ENCODE assay signal across 19 cellular contexts in genomic region chr1:227773558-227773957, GRCh38. TPM values are rescaled to one million over a fixed set of nuclear protein-coding genes. Genes with fewer than 3 reads are reported as not detected.
"Had no signal": no experiment of that assay in that cellular context is flagged by ENCODE, and none has a peak within 500 bp of the region (broad histone marks: within the 10 kb centered on the region; RNA-seq: fewer than 3 reads in every experiment).

No MANE protein-coding gene starts in this region.

- H3K9me3 ChIP-seq: neutrophil, stomach, thoracic aorta, uterus had no signal

- DNase-seq: activated CD4-positive, CD25-positive, alpha-beta regulatory T cell treated with anti-CD3 and anti-CD28 coated beads, Interleukin-2, amount 50 U/mL, for 72 hours; activated naive CD4-positive, alpha-beta T cell treated with anti-CD3 and anti-CD28 coated beads, Interleukin-2, amount 50 U/mL, for 16 hours; activated T-cell treated with anti-CD3 and anti-CD28 coated beads for 4 hours; amygdala; cerebellar nuclear complex; dermis blood vessel endothelial cell; kidney glomerular epithelial cell; mesendoderm; stimulated activated CD4-positive, alpha-beta T cell treated with anti-CD3 and anti-CD28 coated beads, Interleukin-4, amount 100 ng/mL, for 4 hours; stomach; uterus had no signal

- H3K27me3 ChIP-seq: hepatocyte, neutrophil, stomach, uterus had no signal

- H3K27me3 Mint-ChIP-seq: brain had no signal

- H3K36me3 ChIP-seq: uterus had no signal

- H3K27ac ChIP-seq: hepatocyte, neutrophil, thoracic aorta had no signal

- H3K4me3 Mint-ChIP-seq: brain had no signal

- H3K9me3 Mint-ChIP-seq: activated T-helper 2 cell treated with anti-CD3 and anti-CD28 coated beads, Interferon-gamma antibody, Interleukin-2, Interleukin-4, amounts not matched to agents 10 μg/mL and 5 μg/mL and 100 μg/mL, durations not matched to agents 14 hours and 24 hours and 36 hours; brain had no signal

- H3K4me3 ChIP-seq: hepatocyte, skin epidermis, stomach, thoracic aorta, uterus had no signal

RNA-seq across cellular contexts. Expression of gene PRSS38, which starts 41.9 kb away (rescaled TPM):
- total RNA-seq: activated T-helper 2 cell treated with anti-CD3 and anti-CD28 coated beads, Interferon-gamma antibody, Interleukin-2, Interleukin-4, amounts not matched to agents 10 μg/mL and 5 μg/mL and 100 μg/mL, durations not matched to agents 14 hours and 24 hours and 36 hours; dermis blood vessel endothelial cell; hepatocyte; liver; stomach; thoracic aorta; uterus had no signal
- polyA plus RNA-seq: esophagus, hepatocyte, liver, stomach had no signal
